In genomic region chr20:1942486-1943266, GRCh38 we compare ENCODE assay signal across 23 cellular contexts. TPM values are rescaled to one million over a fixed set of nuclear protein-coding genes. Genes with fewer than 3 reads are reported as not detected.
DNase-seq lines count a peak whose midpoint lies in the region; ATAC-seq, FAIRE-seq and TF ChIP-seq lines count a peak whose summit lies in the region.
"Had no signal": no experiment of that assay in that cellular context is flagged by ENCODE, and none has a peak within 500 bp of the region (broad histone marks: within the 10 kb centered on the region; RNA-seq: fewer than 3 reads in every experiment).

No MANE protein-coding gene starts in this region.

- peak; percentile 41 for DNase-seq in cardiac septum (ENCODE audit: low spot score)
- no peak for DNase-seq in Right ventricle myocardium superior
- no peak for DNase-seq in esophagus muscularis mucosa (ENCODE audit: extremely low spot score)
- DNase-seq in urothelium cell line (ENCODE audit: low spot score) = no peak
- no peak for DNase-seq in brain microvascular endothelial cell
- DNase-seq in T-helper 2 cell = no peak
- DNase-seq: CD4-positive, CD25-positive, alpha-beta regulatory T cell; EL; GF-D8; Kasumi-1; MG63; NCI-H187; NCI-H446; NCI-H526; SHP77 had no signal

- H3K4me3 Mint-ChIP-seq in nephron = peak overlapping the region in 1 of 3 experiments; percentile 17
- H3K4me3 Mint-ChIP-seq: B cell; CD4-positive, CD25-positive, alpha-beta regulatory T cell had no signal

- H3K4me1 Mint-ChIP-seq in nephron = peaks cover 70% of the 10 kb centered on the region
- H3K4me1 Mint-ChIP-seq: CD4-positive, CD25-positive, alpha-beta regulatory T cell had no signal

- no peak for TF ChIP-seq CTCF in esophagus muscularis mucosa (IDR thresholded peaks at IDR 0.05)
- TF ChIP-seq CTCF in nephron (IDR thresholded peaks at IDR 0.05; ENCODE audit: unreplicated experiment in 3 of 3) = no peak
- no peak for TF ChIP-seq CTCF in brain microvascular endothelial cell (IDR thresholded peaks at IDR 0.05; ENCODE audit: low read depth, low read length, missing control alignments)

- no peak for TF ChIP-seq POLR2A in esophagus muscularis mucosa (IDR thresholded peaks at IDR 0.05; ENCODE audit: low read depth)

- WGBS in esophagus muscularis mucosa = 83% methylated on average over 13 of the region's 13 CpGs

- in situ Hi-C loops in brain microvascular endothelial cell (cut with HindIII; ENCODE audit: low pct_ligation_motif_present, low sequenced_read_pairs) = no loop called here

- intact Hi-C loops in cardiac septum (cut with DNase I) (no loop called here), Right ventricle myocardium superior (cut with DNase I) (no loop called here), esophagus muscularis mucosa (cut with DNase I) (no loop called here)

- H3K36me3 ChIP-seq in esophagus muscularis mucosa (peaks cover 0 to 14% (median 12%) of the 10 kb centered on the region in 4 donors), brain microvascular endothelial cell (replicated peaks) (no peaks in the 10 kb centered on the region)
- H3K36me3 ChIP-seq: MG63 had no signal

- no peak for TF ChIP-seq EP300 in esophagus muscularis mucosa (IDR thresholded peaks at IDR 0.05)

- no peaks in the 10 kb centered on the region for H3K9me3 ChIP-seq in esophagus muscularis mucosa
- H3K9me3 ChIP-seq: A549, MG63 had no signal

- peaks cover 4% of the 10 kb centered on the region for H3K36me3 Mint-ChIP-seq in nephron (ENCODE audit: low read depth)
- H3K36me3 Mint-ChIP-seq: CD4-positive, CD25-positive, alpha-beta regulatory T cell had no signal

- peak overlapping the region in 2 of 3 experiments; percentile 17 to 23 for H3K27ac Mint-ChIP-seq in nephron
- H3K27ac Mint-ChIP-seq: B cell; CD4-positive, CD25-positive, alpha-beta regulatory T cell had no signal

- peaks cover 0 to 15% (median 3%) of the 10 kb centered on the region in 4 donors for H3K27me3 ChIP-seq in esophagus muscularis mucosa
- peaks cover 18% of the 10 kb centered on the region for H3K27me3 ChIP-seq in brain microvascular endothelial cell (replicated peaks)
- H3K27me3 ChIP-seq: MG63 had no signal

- H3K4me1 ChIP-seq in esophagus muscularis mucosa = peaks cover 14 to 45% (median 37%) of the 10 kb centered on the region in 4 donors
- H3K4me1 ChIP-seq: A549 had no signal

- FAIRE-seq in urothelium cell line (lab: Jason Lieb, UNC) = peak; percentile 17
- FAIRE-seq: A549, GM19239, RCC 7860 had no signal

- peaks cover 56% of the 10 kb centered on the region for H3K27me3 Mint-ChIP-seq in nephron (ENCODE audit: low read depth)

- no peak overlapping the region for H3K4me3 ChIP-seq in esophagus muscularis mucosa
- no peak overlapping the region for H3K4me3 ChIP-seq in brain microvascular endothelial cell (ENCODE audit: low read depth, low read length)
- H3K4me3 ChIP-seq: A549, MG63 had no signal

- H3K27ac ChIP-seq in esophagus muscularis mucosa (replicated peaks in 1 of 4) (peak overlapping the region in 3 of 4 donors; percentile 3 to 37 (median 18)), brain microvascular endothelial cell (no peak overlapping the region)
- H3K27ac ChIP-seq: A549 had no signal

- H3K9me3 Mint-ChIP-seq in nephron = no peaks in the 10 kb centered on the region

- no peak for ATAC-seq in Right ventricle myocardium superior (ENCODE audit: poor library complexity)
- no peak for ATAC-seq in GM18858 (IDR thresholded peaks at IDR 0.05; ENCODE audit: unreplicated experiment)
- ATAC-seq: A549 had no signal

RNA-seq across cellular contexts. Expression of gene SIRPA, which starts 47.5 kb away (rescaled TPM):
- total RNA-seq in cardiac septum = 45.8 TPM
- 19.5 TPM for total RNA-seq in Right ventricle myocardium superior
- total RNA-seq in esophagus muscularis mucosa = 10 to 100 TPM; 19.5 to 39.8 (median 32.5) TPM
- total RNA-seq: CD4-positive, CD25-positive, alpha-beta regulatory T cell; OCI-LY7 had no signal

RNA-seq across cellular contexts. Expression of gene PDYN, which starts 51.2 kb away (rescaled TPM):
- total RNA-seq in cardiac septum = not detected
- not detected for total RNA-seq in Right ventricle myocardium superior
- not detected for total RNA-seq in esophagus muscularis mucosa
- total RNA-seq: B cell; CD4-positive, CD25-positive, alpha-beta regulatory T cell; H4; OCI-LY7 had no signal
